Comparison of ENCODE assay signal across 15 cellular contexts in the genomic region with DNA sequence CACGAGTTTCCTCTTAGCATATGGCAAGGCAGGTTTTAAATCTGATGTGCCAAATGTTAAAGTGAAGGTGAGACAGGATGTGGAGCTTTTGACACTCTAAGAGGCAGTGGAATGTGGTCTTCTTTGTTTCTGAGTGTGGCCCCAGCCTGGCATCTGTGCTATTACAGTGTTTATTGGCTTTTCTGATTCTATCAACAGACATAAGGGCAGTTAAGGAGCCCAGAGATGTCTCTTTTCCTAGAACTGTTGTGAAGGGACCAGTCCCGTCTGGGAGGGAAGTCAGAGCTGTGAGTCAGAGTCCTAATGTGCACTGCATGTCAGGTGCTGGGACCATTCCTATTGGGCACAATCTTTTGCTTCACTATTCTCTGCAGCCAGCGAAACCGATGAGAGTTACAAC. TPM values are rescaled to one million over a fixed set of nuclear protein-coding genes. Genes with fewer than 3 reads are reported as not detected.
DNase-seq lines count a peak whose midpoint lies in the region; ATAC-seq, FAIRE-seq and TF ChIP-seq lines count a peak whose summit lies in the region.
"Had no signal": no experiment of that assay in that cellular context is flagged by ENCODE, and none has a peak within 500 bp of the region (broad histone marks: within the 10 kb centered on the region; RNA-seq: fewer than 3 reads in every experiment).

No MANE protein-coding gene starts in this region.

- ATAC-seq in effector memory CD8-positive, alpha-beta T cell (replicated peaks): peak; percentile 70
- ATAC-seq in HG03196 (IDR thresholded peaks at IDR 0.05; ENCODE audit: unreplicated experiment): no peak

- no peaks in the 10 kb centered on the region for H4K20me1 ChIP-seq in MM.1S (ENCODE audit: insufficient read depth, low read length)

- no peak for TF ChIP-seq EP300 in transverse colon (IDR thresholded peaks at IDR 0.05; ENCODE audit: low read depth)

- H3K4me1 Mint-ChIP-seq in effector memory CD8-positive, alpha-beta T cell (ENCODE audit: low read depth in 2 of 2): peaks cover 11 to 22% of the 10 kb centered on the region in 2 donors
- peaks cover 28% of the 10 kb centered on the region for H3K4me1 Mint-ChIP-seq in neural crest cell

- intact Hi-C loops in transverse colon (cut with DNase I; ENCODE audit: low total_unique reads): no loop called here

- no peak for TF ChIP-seq POLR2A in transverse colon (IDR thresholded peaks at IDR 0.05)

- peaks cover 16% of the 10 kb centered on the region for H3K79me2 ChIP-seq in MM.1S (ENCODE audit: low read length)

- H3K4me3 Mint-ChIP-seq in effector memory CD8-positive, alpha-beta T cell: no peak overlapping the region
- no peak overlapping the region for H3K4me3 Mint-ChIP-seq in neural crest cell
- H3K4me3 Mint-ChIP-seq: activated T-cell treated with anti-CD3 and anti-CD28 coated beads, Interleukin-2, amount 50 U/mL, for 24 hours; type B pancreatic cell had no signal

- DNase-seq in H7 (peak; percentile 3), NCI-H82 treated with DMSO at 0.1 percent for 48 hours (lab: John Stamatoyannopoulos, UW; ENCODE audit: unreplicated experiment) (peak; percentile 2), neural crest cell (ENCODE audit: low read depth, low spot score) (no peak), MM.1S (no peak), transverse colon (no peak), frontal cortex (ENCODE audit: low spot score in 2 of 2) (no peak)
- DNase-seq in effector memory CD8-positive, alpha-beta T cell: peak in 1 of 3 experiments; percentile 5
- DNase-seq: activated T-cell treated with anti-CD3 and anti-CD28 coated beads, Interleukin-2, amount 50 U/mL, for 24 hours; MV-4-11; SJCRH30; stimulated activated CD4-positive, alpha-beta T cell treated with anti-CD3 and anti-CD28 coated beads, Interleukin-12 subunit alpha, Interleukin-12 subunit beta, amount 100 ng/mL, for 4 hours had no signal

- H3K27me3 Mint-ChIP-seq in effector memory CD8-positive, alpha-beta T cell: no peaks in the 10 kb centered on the region
- no peaks in the 10 kb centered on the region for H3K27me3 Mint-ChIP-seq in neural crest cell (ENCODE audit: low read depth)
- H3K27me3 Mint-ChIP-seq: activated T-cell treated with anti-CD3 and anti-CD28 coated beads, Interleukin-2, amount 50 U/mL, for 24 hours; type B pancreatic cell had no signal

- no peaks in the 10 kb centered on the region for H3K9me3 Mint-ChIP-seq in effector memory CD8-positive, alpha-beta T cell
- no peaks in the 10 kb centered on the region for H3K9me3 Mint-ChIP-seq in neural crest cell
- H3K9me3 Mint-ChIP-seq: activated T-cell treated with anti-CD3 and anti-CD28 coated beads, Interleukin-2, amount 50 U/mL, for 24 hours; type B pancreatic cell had no signal

- no peak overlapping the region for H3K9ac ChIP-seq in MM.1S (ENCODE audit: low read length)

- H3K27ac ChIP-seq in MM.1S (ENCODE audit: low read length) (no peak overlapping the region), transverse colon (peak overlapping the region in 1 of 4 donors; percentile 15)
- H3K27ac ChIP-seq: SJCRH30, VCaP had no signal

- peaks cover 16% of the 10 kb centered on the region for H3K36me3 Mint-ChIP-seq in effector memory CD8-positive, alpha-beta T cell (ENCODE audit: insufficient read depth)
- H3K36me3 Mint-ChIP-seq in neural crest cell (ENCODE audit: low read depth): peaks cover 7% of the 10 kb centered on the region

- no peak for FAIRE-seq in frontal cortex (lab: Jason Lieb, UNC)
- FAIRE-seq: keratinocyte had no signal

- H3K9me3 ChIP-seq in MM.1S (replicated peaks; ENCODE audit: insufficient read depth, low read length) (no peaks in the 10 kb centered on the region), transverse colon (no peaks in the 10 kb centered on the region)
- H3K9me3 ChIP-seq: SJCRH30 had no signal

- no peaks in the 10 kb centered on the region for H3K9me2 ChIP-seq in MM.1S (replicated peaks; ENCODE audit: insufficient read depth, low read length)

- H3K4me2 ChIP-seq in MM.1S (ENCODE audit: low read depth, low read length): no peak overlapping the region

- H2AFZ ChIP-seq in MM.1S (ENCODE audit: low read length): no peak overlapping the region

- peak overlapping the region in 1 of 2 donors; percentile 44 for H3K27ac Mint-ChIP-seq in effector memory CD8-positive, alpha-beta T cell
- H3K27ac Mint-ChIP-seq in neural crest cell (ENCODE audit: unreplicated experiment): peak overlapping the region; percentile 37
- H3K27ac Mint-ChIP-seq: activated T-cell treated with anti-CD3 and anti-CD28 coated beads, Interleukin-2, amount 50 U/mL, for 24 hours; type B pancreatic cell had no signal

- H3K36me3 ChIP-seq in H7 (replicated peaks; ENCODE audit: control insufficient read depth, insufficient read depth, low read length): peaks cover 1% of the 10 kb centered on the region
- no peaks in the 10 kb centered on the region for H3K36me3 ChIP-seq in MM.1S (replicated peaks; ENCODE audit: insufficient read depth, low read length)
- peaks cover 0 to 7% (median 0%) of the 10 kb centered on the region in 4 donors for H3K36me3 ChIP-seq in transverse colon

- no peaks in the 10 kb centered on the region for H3F3A ChIP-seq in MM.1S (ENCODE audit: insufficient read depth, low read length)

- no peak for TF ChIP-seq CTCF in neural crest cell (conservative IDR thresholded peaks at IDR 0.05)
- TF ChIP-seq CTCF in MM.1S (IDR thresholded peaks at IDR 0.05; ENCODE audit: low read length): no peak
- no peak for TF ChIP-seq CTCF in transverse colon (IDR thresholded peaks at IDR 0.05)

- WGBS in transverse colon (ENCODE audit: low coverage in 1 of 2), 2 donors: 61 to 73% methylated on average over 4 of the region's 4 CpGs

- no peaks in the 10 kb centered on the region for H3K4me1 ChIP-seq in MM.1S (ENCODE audit: low read length)
- H3K4me1 ChIP-seq in transverse colon: peaks cover 0 to 3% (median 0%) of the 10 kb centered on the region in 4 donors
- H3K4me1 ChIP-seq: SJCRH30 had no signal

- H3K4me3 ChIP-seq in H7 (ENCODE audit: insufficient read depth, low read depth, low read length) (no peak overlapping the region), MM.1S (ENCODE audit: low read length) (no peak overlapping the region), transverse colon (no peak overlapping the region)
- H3K4me3 ChIP-seq: SJCRH30 had no signal

- no peaks in the 10 kb centered on the region for H3K27me3 ChIP-seq in H7 (ENCODE audit: control insufficient read depth, insufficient read depth, low read length)
- no peaks in the 10 kb centered on the region for H3K27me3 ChIP-seq in MM.1S (replicated peaks; ENCODE audit: insufficient read depth, low read length)
- H3K27me3 ChIP-seq in transverse colon: no peaks in the 10 kb centered on the region
- H3K27me3 ChIP-seq: SJCRH30 had no signal

- in situ Hi-C loops in transverse colon (cut with MboI; ENCODE audit: low pct_ligation_motif_present in 1 of 4, low pct_unique_long_range_greater_than_20kb in 1 of 4, low sequenced_read_pairs in 3 of 4): no loop called here

RNA-seq across cellular contexts. Expression of gene TRUB1, which starts 32.5 kb away (rescaled TPM):
- total RNA-seq in H7 (2014; rRNA removed; shearing (Covaris generic)): 22.9 and 27.2 TPM in 2 replicates
- total RNA-seq in neural crest cell (17.5 and 19.8 TPM in 2 replicates), transverse colon (10 to 100 TPM; 14.6 to 40.0 (median 21.1) TPM), frontal cortex (68.5 TPM)

Comparison
In these comparisons a context has a peak if more than half of its experiments do, and no peak if none do; other contexts are left out.
1. DNase-seq: peak in H7 (single experiment) and NCI-H82 treated with DMSO at 0.1 percent for 48 hours (single experiment); none in neural crest cell (single experiment), MM.1S (single experiment), transverse colon (single experiment) and frontal cortex (0 of 2).